In genomic region chr6:157520117-157520406, GRCh38 we compare ENCODE assay signal across 1 cellular context.
TF ChIP-seq lines count a peak whose summit lies in the region.

No MANE protein-coding gene starts in this region.

TF ChIP-seq in GM23338, 12 proteins besides CTCF, POLR2A, EP300 and RAD21 (continued from another document):
- TF ChIP-seq REST (IDR thresholded peaks at IDR 0.05; ENCODE audit: unreplicated experiment), result no peak
- no peak for TF ChIP-seq POLR2AphosphoS5 (IDR thresholded peaks at IDR 0.05; ENCODE audit: low read depth)
- no peak for TF ChIP-seq JUNB (IDR thresholded peaks at IDR 0.05; ENCODE audit: unreplicated experiment)
